ENCODE assay signal across 18 cellular contexts in genomic region chr9:113707953-113708695, GRCh38.
"Had no signal": no experiment of that assay in that cellular context is flagged by ENCODE, and none has a peak within 500 bp of the region (broad histone marks: within the 10 kb centered on the region; RNA-seq: fewer than 3 reads in every experiment).

No MANE protein-coding gene starts in this region.

- DNase-seq: activated CD4-positive, alpha-beta memory T cell treated with anti-CD3 and anti-CD28 coated beads for 36 hours; activated CD4-positive, alpha-beta T cell treated with anti-CD3 and anti-CD28 coated beads for 36 hours; activated naive CD4-positive, alpha-beta T cell treated with Interleukin-2 at 50 U/mL for 16 hours; aorta; cerebellar nuclear complex; dermis blood vessel endothelial cell; left ventricle myocardium inferior; mesenchymal stem cell; occipital lobe; sigmoid colon; stimulated activated CD4-positive, alpha-beta T cell treated with anti-CD3 and anti-CD28 coated beads, Interleukin-1b, Interleukin-23, amount 100 ng/mL, for 48 hours; uterus had no signal

- H2AFZ ChIP-seq: hepatocyte had no signal

- FAIRE-seq: keratinocyte had no signal

- H3K27me3 ChIP-seq: breast epithelium, hepatocyte, sigmoid colon, uterus had no signal

- H3K27ac Mint-ChIP-seq: activated CD4-positive, alpha-beta memory T cell treated with anti-CD3 and anti-CD28 coated beads for 36 hours; activated CD4-positive, alpha-beta T cell treated with anti-CD3 and anti-CD28 coated beads for 36 hours; T-helper 1 cell treated with Interleukin-12 subunit alpha and Interleukin-12 subunit beta and Interleukin-4 antibody, amounts not matched to agents 30 μg/mL and 1 μg/mL, for 36 hours had no signal

- H3K27ac ChIP-seq: breast epithelium, hepatocyte, left ventricle myocardium inferior, sigmoid colon, thoracic aorta, uterus had no signal

- H3K36me3 ChIP-seq: breast epithelium, left ventricle myocardium inferior, sigmoid colon, thoracic aorta, uterus had no signal

- ATAC-seq: activated CD4-positive, alpha-beta T cell treated with anti-CD3 and anti-CD28 coated beads for 36 hours had no signal

- H3K36me3 Mint-ChIP-seq: activated CD4-positive, alpha-beta memory T cell treated with anti-CD3 and anti-CD28 coated beads for 36 hours had no signal

- H3K4me2 ChIP-seq: hepatocyte had no signal

- H3K4me1 Mint-ChIP-seq: activated CD4-positive, alpha-beta T cell treated with anti-CD3 and anti-CD28 coated beads for 36 hours had no signal

- H3K4me3 ChIP-seq: breast epithelium, hepatocyte, left ventricle myocardium inferior, sigmoid colon, thoracic aorta, uterus had no signal

- H3K4me3 Mint-ChIP-seq: activated CD4-positive, alpha-beta memory T cell treated with anti-CD3 and anti-CD28 coated beads for 36 hours; activated CD4-positive, alpha-beta T cell treated with anti-CD3 and anti-CD28 coated beads for 36 hours; nephron; T-helper 1 cell treated with Interleukin-12 subunit alpha and Interleukin-12 subunit beta and Interleukin-4 antibody, amounts not matched to agents 30 μg/mL and 1 μg/mL, for 36 hours had no signal

- H3K9me3 ChIP-seq: breast epithelium, sigmoid colon, thoracic aorta, uterus had no signal

- H3K4me1 ChIP-seq: breast epithelium, sigmoid colon, uterus had no signal

- H3K79me2 ChIP-seq: hepatocyte had no signal
